Comparison of ENCODE assay signal across 18 cellular contexts in the genomic region with DNA sequence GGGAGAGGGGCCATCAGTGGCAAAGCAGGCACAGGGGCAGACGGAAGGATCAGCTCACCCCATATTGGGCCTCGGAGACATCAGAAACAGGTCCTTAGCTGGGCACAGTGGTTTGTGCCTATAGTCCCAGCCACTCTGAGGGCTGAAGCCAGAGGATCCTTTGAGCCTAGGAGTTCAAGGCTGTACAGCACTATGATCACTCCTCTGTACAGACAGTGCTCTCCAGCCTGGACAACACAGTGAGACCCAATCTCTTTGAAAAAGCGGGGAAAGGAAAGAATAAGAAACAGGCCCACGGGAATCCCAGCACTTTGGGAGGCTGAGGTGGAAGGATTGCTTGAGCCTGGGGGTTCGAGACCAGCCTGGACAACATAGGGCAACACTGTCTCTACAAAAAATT. TPM values are rescaled to one million over a fixed set of nuclear protein-coding genes. Genes with fewer than 3 reads are reported as not detected.
DNase-seq lines count a peak whose midpoint lies in the region; ATAC-seq and TF ChIP-seq lines count a peak whose summit lies in the region.
"Had no signal": no experiment of that assay in that cellular context is flagged by ENCODE, and none has a peak within 500 bp of the region (broad histone marks: within the 10 kb centered on the region; RNA-seq: fewer than 3 reads in every experiment).

No MANE protein-coding gene starts in this region.

- peak overlapping the region; percentile 62 for H3K27ac Mint-ChIP-seq in CD4-positive, alpha-beta T cell
- H3K27ac Mint-ChIP-seq in Caco-2 (ENCODE audit: unreplicated experiment) (no peak overlapping the region), nephron (peak overlapping the region; percentile 71 to 89 (median 77))
- H3K27ac Mint-ChIP-seq in activated naive CD8-positive, alpha-beta T cell treated with anti-CD3 and anti-CD28 coated beads, Interleukin-2, amount 10 ng/mL, durations not matched to agents 7 days and 5 days: no peak overlapping the region

- intact Hi-C loops in CD4-positive, alpha-beta T cell (cut with DNase I, micrococcal nuclease): loop anchor here (2.0 to 10.0 kb wide), 5 partner anchors 45 to 585 kb away; a partner anchor contains a TSS
- intact Hi-C loops in Caco-2 (cut with micrococcal nuclease; ENCODE audit: unreplicated experiment): loop anchor here (2.0 kb wide), 2 partner anchors 15 to 71 kb away; a partner anchor contains a TSS

- CTCF ChIA-PET in CD4-positive, alpha-beta T cell (lab: Charles Lee): interaction anchor here (0.7 to 2.2 kb wide), 9 partner anchors 12 to 101 kb away, joined by 3 to 32 read pairs (median 9); a partner anchor contains a TSS
- CTCF ChIA-PET in Caco-2 (lab: Charles Lee): interaction anchor here (1.2 to 2.6 kb wide), 3 partner anchors 14 to 121 kb away, joined by 3 to 19 read pairs (median 16); no protein-coding TSS in a partner anchor

- no peak for ATAC-seq in CD4-positive, alpha-beta T cell (ENCODE audit: poor library complexity)
- ATAC-seq in activated naive CD8-positive, alpha-beta T cell treated with anti-CD3 and anti-CD28 coated beads, Interleukin-2, amount 10 ng/mL, durations not matched to agents 7 days and 5 days (ENCODE audit: low read depth): no peak
- no peak for ATAC-seq in GM21529 (IDR thresholded peaks at IDR 0.05; ENCODE audit: unreplicated experiment)
- no peak for ATAC-seq in GM18517 (IDR thresholded peaks at IDR 0.05; ENCODE audit: unreplicated experiment)

- no peaks in the 10 kb centered on the region for H3K9me3 Mint-ChIP-seq in CD4-positive, alpha-beta T cell
- H3K9me3 Mint-ChIP-seq in Caco-2 (ENCODE audit: unreplicated experiment) (no peaks in the 10 kb centered on the region), nephron (no peaks in the 10 kb centered on the region)
- no peaks in the 10 kb centered on the region for H3K9me3 Mint-ChIP-seq in activated naive CD8-positive, alpha-beta T cell treated with anti-CD3 and anti-CD28 coated beads, Interleukin-2, amount 10 ng/mL, durations not matched to agents 7 days and 5 days

- no peak for TF ChIP-seq CTCF in CD4-positive, alpha-beta T cell (IDR thresholded peaks at IDR 0.05)
- TF ChIP-seq CTCF in Caco-2 (IDR thresholded peaks at IDR 0.05; ENCODE audit: insufficient read depth in 1 of 2, low read depth in 1 of 2, low read length in 1 of 2, severe bottlenecking in 1 of 2, unreplicated experiment in 1 of 2): no peak
- no peak for TF ChIP-seq CTCF in nephron (IDR thresholded peaks at IDR 0.05; ENCODE audit: unreplicated experiment in 3 of 3)

- peaks cover 33% of the 10 kb centered on the region for H3K4me1 Mint-ChIP-seq in CD4-positive, alpha-beta T cell (ENCODE audit: low read depth)
- peaks cover 15% of the 10 kb centered on the region for H3K4me1 Mint-ChIP-seq in Caco-2 (ENCODE audit: low read depth, unreplicated experiment)
- peaks cover 36% of the 10 kb centered on the region for H3K4me1 Mint-ChIP-seq in activated naive CD8-positive, alpha-beta T cell treated with anti-CD3 and anti-CD28 coated beads, Interleukin-2, amount 10 ng/mL, durations not matched to agents 7 days and 5 days
- peaks cover 51% of the 10 kb centered on the region for H3K4me1 Mint-ChIP-seq in nephron

- no peak overlapping the region for H3K4me3 ChIP-seq in Caco-2 (ENCODE audit: low read depth, low read length)

- POLR2A ChIA-PET in CD4-positive, alpha-beta T cell (lab: Charles Lee): interaction anchor here (0.7 to 6.3 kb wide), 10 partner anchors 11 to 843 kb away, joined by 3 to 71 read pairs (median 6); a partner anchor contains a TSS
- POLR2A ChIA-PET in Caco-2 (lab: Charles Lee): interaction anchor here (0.6 to 1.9 kb wide), 3 partner anchors 14 to 203 kb away, joined by 5 to 45 read pairs (median 20); no protein-coding TSS in a partner anchor
- POLR2A ChIA-PET in activated naive CD8-positive, alpha-beta T cell treated with anti-CD3 and anti-CD28 coated beads, Interleukin-2, amount 10 ng/mL, durations not matched to agents 7 days and 5 days (lab: Charles Lee): interaction anchor here (0.9 to 3.8 kb wide), 7 partner anchors 10 to 114 kb away, joined by 3 to 35 read pairs (median 9); a partner anchor contains a TSS

- H3K9me3 ChIP-seq in CD4-positive, alpha-beta T cell (ENCODE audit: control insufficient read depth, low read length): no peaks in the 10 kb centered on the region
- H3K9me3 ChIP-seq in Caco-2: no peaks in the 10 kb centered on the region
- H3K9me3 ChIP-seq: BLaER1 treated with 17β-estradiol and CSF1 and Interleukin-3, amounts not matched to agents 10 nM and 100 nM; thoracic aorta had no signal

- no peaks in the 10 kb centered on the region for H3K27me3 ChIP-seq in CD4-positive, alpha-beta T cell (ENCODE audit: control insufficient read depth, insufficient read depth, low read length)
- H3K27me3 ChIP-seq in Caco-2 (replicated peaks; ENCODE audit: control insufficient read depth, insufficient read depth, low read length): no peaks in the 10 kb centered on the region
- H3K27me3 ChIP-seq: BLaER1 treated with 17β-estradiol and CSF1 and Interleukin-3, amounts not matched to agents 10 nM and 100 nM; brain microvascular endothelial cell had no signal

- no peaks in the 10 kb centered on the region for H3K27me3 Mint-ChIP-seq in CD4-positive, alpha-beta T cell
- H3K27me3 Mint-ChIP-seq in Caco-2 (ENCODE audit: insufficient read depth, unreplicated experiment) (no peaks in the 10 kb centered on the region), nephron (ENCODE audit: low read depth) (no peaks in the 10 kb centered on the region)
- H3K27me3 Mint-ChIP-seq in activated naive CD8-positive, alpha-beta T cell treated with anti-CD3 and anti-CD28 coated beads, Interleukin-2, amount 10 ng/mL, durations not matched to agents 7 days and 5 days: peaks cover 2% of the 10 kb centered on the region

- H3K4me1 ChIP-seq in Caco-2: 0 out of 2 replicates have a peak, but pooled peaks cover 4% of the 10 kb centered on the region

- no peak for DNase-seq in CD4-positive, alpha-beta T cell
- DNase-seq in Caco-2 (no peak), SIG-M5 (lab: John Stamatoyannopoulos, UW) (no peak)
- no peak for DNase-seq in activated naive CD8-positive, alpha-beta T cell treated with anti-CD3 and anti-CD28 coated beads, Interleukin-2, amount 10 ng/mL, durations not matched to agents 7 days and 5 days
- DNase-seq: brain microvascular endothelial cell; effector CD8-positive, alpha-beta T cell; Kasumi-1; NCI-H187; NCI-H510A treated with DMSO at 0.1 percent for 48 hours; OCI-M1 had no signal

- peak overlapping the region; percentile 87 for H3K4me3 Mint-ChIP-seq in CD4-positive, alpha-beta T cell
- H3K4me3 Mint-ChIP-seq in Caco-2 (ENCODE audit: unreplicated experiment): peak overlapping the region; percentile 38
- H3K4me3 Mint-ChIP-seq in activated naive CD8-positive, alpha-beta T cell treated with anti-CD3 and anti-CD28 coated beads, Interleukin-2, amount 10 ng/mL, durations not matched to agents 7 days and 5 days: peak overlapping the region; percentile 44
- peak overlapping the region; percentile 61 to 74 (median 66) for H3K4me3 Mint-ChIP-seq in nephron

- H3K36me3 Mint-ChIP-seq in CD4-positive, alpha-beta T cell (ENCODE audit: low read depth): peaks cover 15% of the 10 kb centered on the region
- H3K36me3 Mint-ChIP-seq in Caco-2 (ENCODE audit: insufficient read depth, unreplicated experiment) (peaks cover 10% of the 10 kb centered on the region), nephron (ENCODE audit: low read depth) (peaks cover 6% of the 10 kb centered on the region)
- peaks cover 1% of the 10 kb centered on the region for H3K36me3 Mint-ChIP-seq in activated naive CD8-positive, alpha-beta T cell treated with anti-CD3 and anti-CD28 coated beads, Interleukin-2, amount 10 ng/mL, durations not matched to agents 7 days and 5 days

- no TSS peak for BruUV-seq in Caco-2 (replicated peaks; lab: Mats Ljungman, UMichigan)

- H3K27ac ChIP-seq in CD4-positive, alpha-beta T cell (ENCODE audit: low read depth, low read length): no peak overlapping the region
- H3K27ac ChIP-seq: brain microvascular endothelial cell, HL-60, SK-N-MC had no signal

- no peaks in the 10 kb centered on the region; the same call in 1 of the 2 replicates for H3K36me3 ChIP-seq in Caco-2 (ENCODE audit: control insufficient read depth, insufficient read depth, low read length)

RNA-seq across cellular contexts. Expression of a gene that starts 6.0 kb away (rescaled TPM):
- 10 to 100 TPM; 26.4 to 26.5 TPM for total RNA-seq in CD4-positive, alpha-beta T cell
- 7.7 and 8.6 TPM in 2 replicates for total RNA-seq in Caco-2 (2022)
- total RNA-seq in activated naive CD8-positive, alpha-beta T cell treated with anti-CD3 and anti-CD28 coated beads, Interleukin-2, amount 10 ng/mL, durations not matched to agents 7 days and 5 days: 1 to 10 TPM; 7.3 to 7.9 TPM

RNA-seq across cellular contexts. Expression of a gene that starts 6.6 kb away (rescaled TPM):
- total RNA-seq in CD4-positive, alpha-beta T cell: 1 to 10 TPM; 1.5 TPM
- 2.5 TPM in 2 replicates for total RNA-seq in Caco-2 (2022)
- total RNA-seq in activated naive CD8-positive, alpha-beta T cell treated with anti-CD3 and anti-CD28 coated beads, Interleukin-2, amount 10 ng/mL, durations not matched to agents 7 days and 5 days: 1 to 10 TPM; 2.3 to 2.5 TPM

RNA-seq across cellular contexts. Expression of a gene that starts 24.4 kb away (rescaled TPM):
- total RNA-seq in CD4-positive, alpha-beta T cell: 10 to 100 TPM; 17.4 to 19.2 TPM
- total RNA-seq in Caco-2 (2022): 45.2 and 52.2 TPM in 2 replicates
- 10 to 100 TPM; 12.9 to 13.5 TPM for total RNA-seq in activated naive CD8-positive, alpha-beta T cell treated with anti-CD3 and anti-CD28 coated beads, Interleukin-2, amount 10 ng/mL, durations not matched to agents 7 days and 5 days

RNA-seq across cellular contexts. Expression of a gene that starts 29.8 kb away (rescaled TPM):
- under 1 TPM; 0.08 to 0.11 TPM for total RNA-seq in CD4-positive, alpha-beta T cell
- not detected in 2 replicates for total RNA-seq in Caco-2 (2022)
- under 1 TPM in 1 of 2 experiments, not detected in 1; 0.11 TPM for total RNA-seq in activated naive CD8-positive, alpha-beta T cell treated with anti-CD3 and anti-CD28 coated beads, Interleukin-2, amount 10 ng/mL, durations not matched to agents 7 days and 5 days
- total RNA-seq: lung microvascular endothelial cell, thoracic aorta had no signal

RNA-seq across cellular contexts. Expression of a gene that starts 45.8 kb away (rescaled TPM):
- total RNA-seq in CD4-positive, alpha-beta T cell: 1 to 10 TPM; 4.3 to 5.2 TPM
- total RNA-seq in Caco-2 (2022): 75.2 and 101 TPM in 2 replicates
- 10 to 100 TPM; 20.4 to 21.5 TPM for total RNA-seq in activated naive CD8-positive, alpha-beta T cell treated with anti-CD3 and anti-CD28 coated beads, Interleukin-2, amount 10 ng/mL, durations not matched to agents 7 days and 5 days

Comparison
In these comparisons a context has a peak if more than half of its experiments do, and no peak if none do; other contexts are left out.
1. H3K27ac Mint-ChIP-seq: peak in CD4-positive, alpha-beta T cell (single experiment) and nephron (3 of 3); none in Caco-2 (single experiment) and activated naive CD8-positive, alpha-beta T cell treated with anti-CD3 and anti-CD28 coated beads, Interleukin-2, amount 10 ng/mL, durations not matched to agents 7 days and 5 days (single experiment).
2. Peak in every context shown above with its lines, with median percentiles within 50 percentile points of each other: H3K4me3 Mint-ChIP-seq.